ENCODE assay signal across 8 cellular contexts in the genomic region with DNA sequence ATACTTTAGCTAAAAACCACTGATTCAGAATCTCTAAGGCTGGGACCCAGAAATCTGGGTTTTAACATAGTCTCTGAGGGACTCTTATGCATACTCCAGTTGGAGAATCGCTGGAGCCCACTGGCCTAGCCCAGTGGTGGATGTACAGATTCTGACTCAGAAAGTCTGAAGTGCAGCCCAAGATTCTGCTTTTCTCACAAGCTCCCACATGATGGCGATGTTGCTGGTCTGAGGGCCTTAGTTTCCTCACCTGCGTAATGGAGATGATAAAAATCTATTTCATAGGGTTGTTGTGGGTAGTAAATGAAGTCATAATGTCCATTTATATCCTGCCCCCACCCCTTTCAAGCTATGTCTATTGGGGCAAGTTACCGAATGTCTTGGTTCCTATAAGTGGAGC. TPM values are rescaled to one million over a fixed set of nuclear protein-coding genes. Genes with fewer than 3 reads are reported as not detected.
DNase-seq lines count a peak whose midpoint lies in the region; ATAC-seq and TF ChIP-seq lines count a peak whose summit lies in the region.

No MANE protein-coding gene starts in this region.

- H3K9ac ChIP-seq in neural progenitor cell, result no peak overlapping the region

- H3K36me3 Mint-ChIP-seq in CD14-positive monocyte, result no peaks in the 10 kb centered on the region
- no peaks in the 10 kb centered on the region for H3K36me3 Mint-ChIP-seq in neural progenitor cell

- H3K27ac ChIP-seq in Peyer's patch (no peak overlapping the region), neural progenitor cell (no peak overlapping the region)

- no peaks in the 10 kb centered on the region for H3F3A ChIP-seq in neural progenitor cell (ENCODE audit: low read depth)

- no peak for DNase-seq in CD14-positive monocyte (ENCODE audit: low spot score)
- DNase-seq in Peyer's patch, result peak in 1 of 3 donors; percentile 62
- DNase-seq in central memory CD4-positive, alpha-beta T cell, result peak; percentile 35
- peak; percentile 39 for DNase-seq in neural progenitor cell (ENCODE audit: low spot score)
- no peak for DNase-seq in T1000 (lab: John Stamatoyannopoulos, UW)

- H3K4me3 Mint-ChIP-seq in CD14-positive monocyte (no peak overlapping the region), neural progenitor cell (no peak overlapping the region)

- ATAC-seq in GM18498 (IDR thresholded peaks at IDR 0.05; ENCODE audit: unreplicated experiment), result peak; percentile 61
- ATAC-seq in HG02973 (IDR thresholded peaks at IDR 0.05; ENCODE audit: unreplicated experiment), result no peak
- no peak for ATAC-seq in GM19328 (IDR thresholded peaks at IDR 0.05; ENCODE audit: unreplicated experiment)

- peaks cover 2% of the 10 kb centered on the region for H3K4me1 Mint-ChIP-seq in CD14-positive monocyte
- H3K4me1 Mint-ChIP-seq in neural progenitor cell, result peaks cover 3% of the 10 kb centered on the region

- H2AFZ ChIP-seq in neural progenitor cell (replicated peaks), result no peak overlapping the region

- no peak overlapping the region for H3K4me3 ChIP-seq in Peyer's patch
- H3K4me3 ChIP-seq in neural progenitor cell, result no peak overlapping the region

- H3K4me1 ChIP-seq in Peyer's patch, result no peaks in the 10 kb centered on the region
- H3K4me1 ChIP-seq in neural progenitor cell, result no peaks in the 10 kb centered on the region

- H3K27ac Mint-ChIP-seq in CD14-positive monocyte, result no peak overlapping the region
- no peak overlapping the region for H3K27ac Mint-ChIP-seq in neural progenitor cell

- H4K20me1 ChIP-seq in neural progenitor cell (ENCODE audit: low read depth), result no peaks in the 10 kb centered on the region

- peak; percentile 69 for TF ChIP-seq CTCF in CD14-positive monocyte (IDR thresholded peaks at IDR 0.05)
- TF ChIP-seq CTCF in Peyer's patch (IDR thresholded peaks at IDR 0.05), result peak in 4 of 6 experiments; percentile 45 to 63 (median 59)
- peak; percentile 59 for TF ChIP-seq CTCF in neural progenitor cell (IDR thresholded peaks at IDR 0.05)

- H3K79me2 ChIP-seq in neural progenitor cell (ENCODE audit: low read depth), result no peaks in the 10 kb centered on the region

- H3K4me2 ChIP-seq in neural progenitor cell, result no peak overlapping the region

- H3K36me3 ChIP-seq in Peyer's patch (no peaks in the 10 kb centered on the region), neural progenitor cell (no peaks in the 10 kb centered on the region)

- H3K9me3 Mint-ChIP-seq in CD14-positive monocyte (peaks cover 2 to 15% (median 9%) of the 10 kb centered on the region in 7 donors), neural progenitor cell (no peaks in the 10 kb centered on the region)

- TF ChIP-seq POLR2A in Peyer's patch (IDR thresholded peaks at IDR 0.05), result no peak

- intact Hi-C loops in CD14-positive monocyte (cut with micrococcal nuclease), result loop anchor here in 1 of 2 donors (5.0 to 10.0 kb wide), 2 partner anchors 42 to 205 kb away; partner anchors contain the start of genes CAB39L and SETDB2

- H3K9me3 ChIP-seq in Peyer's patch (no peaks in the 10 kb centered on the region), neural progenitor cell (ENCODE audit: low read depth) (no peaks in the 10 kb centered on the region)

- H3K27me3 ChIP-seq in Peyer's patch, result no peaks in the 10 kb centered on the region
- no peaks in the 10 kb centered on the region for H3K27me3 ChIP-seq in neural progenitor cell

- H3K27me3 Mint-ChIP-seq in CD14-positive monocyte (ENCODE audit: low read depth in 3 of 3) (peaks cover 2 to 5% (median 2%) of the 10 kb centered on the region in 3 donors), neural progenitor cell (ENCODE audit: insufficient read depth, low read depth) (no peaks in the 10 kb centered on the region)

RNA-seq across cellular contexts. Expression of gene CDADC1, which starts 7.7 kb away (rescaled TPM):
- 1 to 10 TPM; 5.2 to 6.4 TPM for polyA plus RNA-seq in CD14-positive monocyte
- total RNA-seq in Peyer's patch, result 1 to 10 TPM; 4.7 to 9.2 (median 7.1) TPM
- 1.7 and 2.9 TPM in 2 replicates for total RNA-seq in neural progenitor cell (ENCODE audit: low replicate concordance)

RNA-seq across cellular contexts. Expression of gene MLNR, which starts 19.9 kb away (rescaled TPM):
- polyA plus RNA-seq in CD14-positive monocyte, result not detected
- total RNA-seq in Peyer's patch, result not detected
- total RNA-seq in neural progenitor cell (ENCODE audit: low replicate concordance), result not detected in 2 replicates

Comparison
In these comparisons a context has a peak if more than half of its experiments do, and no peak if none do; other contexts are left out.
1. DNase-seq: peak in central memory CD4-positive, alpha-beta T cell (single experiment) and neural progenitor cell (single experiment); none in CD14-positive monocyte (single experiment) and T1000 (single experiment).
2. Peak in every context shown above with its lines, with median percentiles within 50 percentile points of each other: CTCF ChIP-seq.